In the genomic region with DNA sequence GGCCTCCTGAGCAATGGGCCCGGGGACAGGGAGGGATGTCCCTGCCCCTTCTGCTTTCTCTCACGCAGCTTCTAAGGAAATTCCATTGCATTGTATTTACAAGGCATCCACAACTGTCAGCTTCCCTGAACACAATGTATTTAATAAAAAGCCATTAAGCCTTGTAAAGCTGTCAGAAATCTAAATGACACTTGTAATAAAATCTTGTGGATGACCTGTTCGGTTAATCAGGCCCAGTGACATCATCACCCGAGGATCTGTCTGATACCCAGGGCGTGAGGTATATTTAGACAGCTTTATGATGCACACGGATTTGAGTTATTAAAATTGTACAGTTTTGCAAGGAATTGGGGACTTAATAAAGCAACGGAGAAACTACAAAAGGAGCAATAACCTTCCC, we compare ENCODE assay signal across 1 cellular context.
TF ChIP-seq lines count a peak whose summit lies in the region.

No MANE protein-coding gene starts in this region.

TF ChIP-seq in HEK293, 187 proteins besides CTCF, POLR2A, EP300 and RAD21 (continued from another document and continues in another):
- TF ChIP-seq, protein P1, sequence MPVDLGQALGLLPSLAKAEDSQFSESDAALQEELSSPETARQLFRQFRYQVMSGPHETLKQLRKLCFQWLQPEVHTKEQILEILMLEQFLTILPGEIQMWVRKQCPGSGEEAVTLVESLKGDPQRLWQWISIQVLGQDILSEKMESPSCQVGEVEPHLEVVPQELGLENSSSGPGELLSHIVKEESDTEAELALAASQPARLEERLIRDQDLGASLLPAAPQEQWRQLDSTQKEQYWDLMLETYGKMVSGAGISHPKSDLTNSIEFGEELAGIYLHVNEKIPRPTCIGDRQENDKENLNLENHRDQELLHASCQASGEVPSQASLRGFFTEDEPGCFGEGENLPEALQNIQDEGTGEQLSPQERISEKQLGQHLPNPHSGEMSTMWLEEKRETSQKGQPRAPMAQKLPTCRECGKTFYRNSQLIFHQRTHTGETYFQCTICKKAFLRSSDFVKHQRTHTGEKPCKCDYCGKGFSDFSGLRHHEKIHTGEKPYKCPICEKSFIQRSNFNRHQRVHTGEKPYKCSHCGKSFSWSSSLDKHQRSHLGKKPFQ (tag by site-specific recombination; IDR thresholded peaks at IDR 0.05): no peak
- TF ChIP-seq ZNF558 (tag by site-specific recombination; IDR thresholded peaks at IDR 0.05) (0 out of 2 replicates have a peak, but pooled peaks have one; percentile 32), ZNF423 (tag by site-specific recombination; IDR thresholded peaks at IDR 0.05) (no peak), ZNF184 (tag by site-specific recombination; IDR thresholded peaks at IDR 0.05) (no peak), ZBTB17 (tag by site-specific recombination; IDR thresholded peaks at IDR 0.05) (no peak), OVOL3 (tag by site-specific recombination; IDR thresholded peaks at IDR 0.05) (no peak), SCRT1 (tag by site-specific recombination; IDR thresholded peaks at IDR 0.05; ENCODE audit: borderline replicate concordance) (no peak), ZNF23 (tag by site-specific recombination; IDR thresholded peaks at IDR 0.05; ENCODE audit: borderline replicate concordance) (no peak), ZNF19 (tag by site-specific recombination; IDR thresholded peaks at IDR 0.05; ENCODE audit: low read depth) (no peak), ZNF169 (tag by site-specific recombination; IDR thresholded peaks at IDR 0.05) (no peak), ZNF324 (tag by site-specific recombination; IDR thresholded peaks at IDR 0.05) (peak; percentile 42; the same call in 1 of the 2 replicates), ZNF792 (tag by site-specific recombination; IDR thresholded peaks at IDR 0.05) (no peak), ZNF266 (tag by site-specific recombination; IDR thresholded peaks at IDR 0.05; ENCODE audit: low read depth) (no peak), ZFP3 (tag by site-specific recombination; IDR thresholded peaks at IDR 0.05; ENCODE audit: low read depth) (no peak), ZNF473 (tag by site-specific recombination; IDR thresholded peaks at IDR 0.05) (no peak), ZNF600 (tag by site-specific recombination; IDR thresholded peaks at IDR 0.05) (peak; percentile 47; the same call in 1 of the 2 replicates), ZBTB7A (tag by site-specific recombination; IDR thresholded peaks at IDR 0.05; ENCODE audit: low read depth) (no peak), ZNF623 (tag by site-specific recombination; IDR thresholded peaks at IDR 0.05) (no peak), ZNF146 (tag by site-specific recombination; IDR thresholded peaks at IDR 0.05) (no peak), ZNF555 (tag by site-specific recombination; conservative IDR thresholded peaks at IDR 0.05) (no peak), GFI1B (tag by site-specific recombination; IDR thresholded peaks at IDR 0.05) (no peak), ZNF776 (tag by site-specific recombination; IDR thresholded peaks at IDR 0.05; ENCODE audit: borderline replicate concordance) (no peak), ZNF701 (tag by site-specific recombination; IDR thresholded peaks at IDR 0.05) (no peak), ZNF560 (tag by site-specific recombination; IDR thresholded peaks at IDR 0.05; ENCODE audit: borderline replicate concordance) (no peak), ZNF366 (tag by site-specific recombination; conservative IDR thresholded peaks at IDR 0.05) (peak; percentile 65), KLF1 (tag by site-specific recombination; IDR thresholded peaks at IDR 0.05) (no peak), ZNF571 (tag by site-specific recombination; IDR thresholded peaks at IDR 0.05) (no peak), ZNF670 (tag by site-specific recombination; IDR thresholded peaks at IDR 0.05; ENCODE audit: low read depth) (no peak), ZNF548 (tag by site-specific recombination; IDR thresholded peaks at IDR 0.05) (no peak), ZNF501 (tag by site-specific recombination; IDR thresholded peaks at IDR 0.05) (no peak), ZNF596 (tag by site-specific recombination; IDR thresholded peaks at IDR 0.05) (no peak), ZNF791 (tag by site-specific recombination; IDR thresholded peaks at IDR 0.05) (no peak), ZNF302 (tag by site-specific recombination; IDR thresholded peaks at IDR 0.05; ENCODE audit: low read depth) (no peak), ZNF133 (tag by site-specific recombination; IDR thresholded peaks at IDR 0.05) (no peak), ZNF24 (tag by site-specific recombination; IDR thresholded peaks at IDR 0.05) (peak; percentile 41; the same call in 1 of the 2 replicates), ZNF157 (tag by site-specific recombination; IDR thresholded peaks at IDR 0.05) (no peak), ZEB2 (tag by site-specific recombination; IDR thresholded peaks at IDR 0.05) (peak; percentile 61), ZFP69B (tag by site-specific recombination; IDR thresholded peaks at IDR 0.05) (no peak), ZNF621 (tag by site-specific recombination; IDR thresholded peaks at IDR 0.05) (no peak), ZNF114 (tag by site-specific recombination; IDR thresholded peaks at IDR 0.05) (no peak), ZNF426 (tag by site-specific recombination; IDR thresholded peaks at IDR 0.05) (no peak)
- TF ChIP-seq, protein P2, sequence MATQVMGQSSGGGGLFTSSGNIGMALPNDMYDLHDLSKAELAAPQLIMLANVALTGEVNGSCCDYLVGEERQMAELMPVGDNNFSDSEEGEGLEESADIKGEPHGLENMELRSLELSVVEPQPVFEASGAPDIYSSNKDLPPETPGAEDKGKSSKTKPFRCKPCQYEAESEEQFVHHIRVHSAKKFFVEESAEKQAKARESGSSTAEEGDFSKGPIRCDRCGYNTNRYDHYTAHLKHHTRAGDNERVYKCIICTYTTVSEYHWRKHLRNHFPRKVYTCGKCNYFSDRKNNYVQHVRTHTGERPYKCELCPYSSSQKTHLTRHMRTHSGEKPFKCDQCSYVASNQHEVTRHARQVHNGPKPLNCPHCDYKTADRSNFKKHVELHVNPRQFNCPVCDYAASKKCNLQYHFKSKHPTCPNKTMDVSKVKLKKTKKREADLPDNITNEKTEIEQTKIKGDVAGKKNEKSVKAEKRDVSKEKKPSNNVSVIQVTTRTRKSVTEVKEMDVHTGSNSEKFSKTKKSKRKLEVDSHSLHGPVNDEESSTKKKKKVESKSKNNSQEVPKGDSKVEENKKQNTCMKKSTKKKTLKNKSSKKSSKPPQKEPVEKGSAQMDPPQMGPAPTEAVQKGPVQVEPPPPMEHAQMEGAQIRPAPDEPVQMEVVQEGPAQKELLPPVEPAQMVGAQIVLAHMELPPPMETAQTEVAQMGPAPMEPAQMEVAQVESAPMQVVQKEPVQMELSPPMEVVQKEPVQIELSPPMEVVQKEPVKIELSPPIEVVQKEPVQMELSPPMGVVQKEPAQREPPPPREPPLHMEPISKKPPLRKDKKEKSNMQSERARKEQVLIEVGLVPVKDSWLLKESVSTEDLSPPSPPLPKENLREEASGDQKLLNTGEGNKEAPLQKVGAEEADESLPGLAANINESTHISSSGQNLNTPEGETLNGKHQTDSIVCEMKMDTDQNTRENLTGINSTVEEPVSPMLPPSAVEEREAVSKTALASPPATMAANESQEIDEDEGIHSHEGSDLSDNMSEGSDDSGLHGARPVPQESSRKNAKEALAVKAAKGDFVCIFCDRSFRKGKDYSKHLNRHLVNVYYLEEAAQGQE (tag by site-specific recombination; IDR thresholded peaks at IDR 0.05): no peak
- TF ChIP-seq, protein P3, sequence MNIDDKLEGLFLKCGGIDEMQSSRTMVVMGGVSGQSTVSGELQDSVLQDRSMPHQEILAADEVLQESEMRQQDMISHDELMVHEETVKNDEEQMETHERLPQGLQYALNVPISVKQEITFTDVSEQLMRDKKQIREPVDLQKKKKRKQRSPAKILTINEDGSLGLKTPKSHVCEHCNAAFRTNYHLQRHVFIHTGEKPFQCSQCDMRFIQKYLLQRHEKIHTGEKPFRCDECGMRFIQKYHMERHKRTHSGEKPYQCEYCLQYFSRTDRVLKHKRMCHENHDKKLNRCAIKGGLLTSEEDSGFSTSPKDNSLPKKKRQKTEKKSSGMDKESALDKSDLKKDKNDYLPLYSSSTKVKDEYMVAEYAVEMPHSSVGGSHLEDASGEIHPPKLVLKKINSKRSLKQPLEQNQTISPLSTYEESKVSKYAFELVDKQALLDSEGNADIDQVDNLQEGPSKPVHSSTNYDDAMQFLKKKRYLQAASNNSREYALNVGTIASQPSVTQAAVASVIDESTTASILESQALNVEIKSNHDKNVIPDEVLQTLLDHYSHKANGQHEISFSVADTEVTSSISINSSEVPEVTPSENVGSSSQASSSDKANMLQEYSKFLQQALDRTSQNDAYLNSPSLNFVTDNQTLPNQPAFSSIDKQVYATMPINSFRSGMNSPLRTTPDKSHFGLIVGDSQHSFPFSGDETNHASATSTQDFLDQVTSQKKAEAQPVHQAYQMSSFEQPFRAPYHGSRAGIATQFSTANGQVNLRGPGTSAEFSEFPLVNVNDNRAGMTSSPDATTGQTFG (tag by site-specific recombination; IDR thresholded peaks at IDR 0.05; ENCODE audit: borderline replicate concordance): no peak
- TF ChIP-seq, protein P4, sequence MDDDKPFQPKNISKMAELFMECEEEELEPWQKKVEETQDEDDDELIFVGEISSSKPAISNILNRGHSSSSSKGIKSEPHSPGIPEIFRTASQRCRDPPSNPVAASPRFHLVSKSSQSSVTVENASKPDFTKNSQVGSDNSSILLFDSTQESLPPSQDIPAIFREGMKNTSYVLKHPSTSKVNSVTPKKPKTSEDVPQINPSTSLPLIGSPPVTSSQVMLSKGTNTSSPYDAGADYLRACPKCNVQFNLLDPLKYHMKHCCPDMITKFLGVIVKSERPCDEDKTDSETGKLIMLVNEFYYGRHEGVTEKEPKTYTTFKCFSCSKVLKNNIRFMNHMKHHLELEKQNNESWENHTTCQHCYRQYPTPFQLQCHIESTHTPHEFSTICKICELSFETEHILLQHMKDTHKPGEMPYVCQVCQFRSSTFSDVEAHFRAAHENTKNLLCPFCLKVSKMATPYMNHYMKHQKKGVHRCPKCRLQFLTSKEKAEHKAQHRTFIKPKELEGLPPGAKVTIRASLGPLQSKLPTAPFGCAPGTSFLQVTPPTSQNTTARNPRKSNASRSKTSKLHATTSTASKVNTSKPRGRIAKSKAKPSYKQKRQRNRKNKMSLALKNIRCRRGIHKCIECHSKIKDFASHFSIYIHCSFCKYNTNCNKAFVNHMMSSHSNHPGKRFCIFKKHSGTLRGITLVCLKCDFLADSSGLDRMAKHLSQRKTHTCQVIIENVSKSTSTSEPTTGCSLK (tag by site-specific recombination; IDR thresholded peaks at IDR 0.05): no peak
- TF ChIP-seq, protein P5, sequence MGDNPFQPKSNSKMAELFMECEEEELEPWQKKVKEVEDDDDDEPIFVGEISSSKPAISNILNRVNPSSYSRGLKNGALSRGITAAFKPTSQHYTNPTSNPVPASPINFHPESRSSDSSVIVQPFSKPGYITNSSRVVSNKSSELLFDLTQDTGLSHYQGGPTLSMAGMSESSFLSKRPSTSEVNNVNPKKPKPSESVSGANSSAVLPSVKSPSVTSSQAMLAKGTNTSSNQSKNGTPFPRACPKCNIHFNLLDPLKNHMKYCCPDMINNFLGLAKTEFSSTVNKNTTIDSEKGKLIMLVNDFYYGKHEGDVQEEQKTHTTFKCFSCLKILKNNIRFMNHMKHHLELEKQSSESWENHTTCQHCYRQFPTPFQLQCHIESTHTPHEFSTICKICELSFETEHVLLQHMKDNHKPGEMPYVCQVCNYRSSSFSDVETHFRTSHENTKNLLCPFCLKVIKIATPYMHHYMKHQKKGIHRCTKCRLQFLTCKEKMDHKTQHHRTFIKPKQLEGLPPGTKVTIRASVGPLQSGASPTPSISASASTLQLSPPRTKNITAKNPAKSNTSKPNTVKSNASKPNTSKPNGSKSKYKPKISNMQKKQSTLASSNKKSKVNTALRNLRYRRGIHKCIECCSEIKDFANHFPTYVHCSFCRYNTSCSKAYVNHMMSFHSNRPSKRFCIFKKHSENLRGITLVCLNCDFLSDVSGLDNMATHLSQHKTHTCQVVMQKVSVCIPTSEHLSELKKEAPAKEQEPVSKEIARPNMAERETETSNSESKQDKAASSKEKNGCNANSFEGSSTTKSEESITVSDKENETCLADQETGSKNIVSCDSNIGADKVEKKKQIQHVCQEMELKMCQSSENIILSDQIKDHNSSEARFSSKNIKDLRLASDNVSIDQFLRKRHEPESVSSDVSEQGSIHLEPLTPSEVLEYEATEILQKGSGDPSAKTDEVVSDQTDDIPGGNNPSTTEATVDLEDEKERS (tag by site-specific recombination; IDR thresholded peaks at IDR 0.05): no peak
- TF ChIP-seq, protein P6, sequence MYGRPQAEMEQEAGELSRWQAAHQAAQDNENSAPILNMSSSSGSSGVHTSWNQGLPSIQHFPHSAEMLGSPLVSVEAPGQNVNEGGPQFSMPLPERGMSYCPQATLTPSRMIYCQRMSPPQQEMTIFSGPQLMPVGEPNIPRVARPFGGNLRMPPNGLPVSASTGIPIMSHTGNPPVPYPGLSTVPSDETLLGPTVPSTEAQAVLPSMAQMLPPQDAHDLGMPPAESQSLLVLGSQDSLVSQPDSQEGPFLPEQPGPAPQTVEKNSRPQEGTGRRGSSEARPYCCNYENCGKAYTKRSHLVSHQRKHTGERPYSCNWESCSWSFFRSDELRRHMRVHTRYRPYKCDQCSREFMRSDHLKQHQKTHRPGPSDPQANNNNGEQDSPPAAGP (tag by site-specific recombination; IDR thresholded peaks at IDR 0.05): no peak
- TF ChIP-seq, protein P7, sequence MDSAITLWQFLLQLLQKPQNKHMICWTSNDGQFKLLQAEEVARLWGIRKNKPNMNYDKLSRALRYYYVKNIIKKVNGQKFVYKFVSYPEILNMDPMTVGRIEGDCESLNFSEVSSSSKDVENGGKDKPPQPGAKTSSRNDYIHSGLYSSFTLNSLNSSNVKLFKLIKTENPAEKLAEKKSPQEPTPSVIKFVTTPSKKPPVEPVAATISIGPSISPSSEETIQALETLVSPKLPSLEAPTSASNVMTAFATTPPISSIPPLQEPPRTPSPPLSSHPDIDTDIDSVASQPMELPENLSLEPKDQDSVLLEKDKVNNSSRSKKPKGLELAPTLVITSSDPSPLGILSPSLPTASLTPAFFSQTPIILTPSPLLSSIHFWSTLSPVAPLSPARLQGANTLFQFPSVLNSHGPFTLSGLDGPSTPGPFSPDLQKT (IDR thresholded peaks at IDR 0.05; ENCODE audit: borderline replicate concordance, low read depth, low read length): no peak
- TF ChIP-seq, protein P8, sequence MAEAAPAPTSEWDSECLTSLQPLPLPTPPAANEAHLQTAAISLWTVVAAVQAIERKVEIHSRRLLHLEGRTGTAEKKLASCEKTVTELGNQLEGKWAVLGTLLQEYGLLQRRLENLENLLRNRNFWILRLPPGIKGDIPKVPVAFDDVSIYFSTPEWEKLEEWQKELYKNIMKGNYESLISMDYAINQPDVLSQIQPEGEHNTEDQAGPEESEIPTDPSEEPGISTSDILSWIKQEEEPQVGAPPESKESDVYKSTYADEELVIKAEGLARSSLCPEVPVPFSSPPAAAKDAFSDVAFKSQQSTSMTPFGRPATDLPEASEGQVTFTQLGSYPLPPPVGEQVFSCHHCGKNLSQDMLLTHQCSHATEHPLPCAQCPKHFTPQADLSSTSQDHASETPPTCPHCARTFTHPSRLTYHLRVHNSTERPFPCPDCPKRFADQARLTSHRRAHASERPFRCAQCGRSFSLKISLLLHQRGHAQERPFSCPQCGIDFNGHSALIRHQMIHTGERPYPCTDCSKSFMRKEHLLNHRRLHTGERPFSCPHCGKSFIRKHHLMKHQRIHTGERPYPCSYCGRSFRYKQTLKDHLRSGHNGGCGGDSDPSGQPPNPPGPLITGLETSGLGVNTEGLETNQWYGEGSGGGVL (tag by site-specific recombination; IDR thresholded peaks at IDR 0.05): peak; percentile 15; the same call in 1 of the 2 replicates
